Comparison of ENCODE assay signal across 25 cellular contexts in the genomic region with DNA sequence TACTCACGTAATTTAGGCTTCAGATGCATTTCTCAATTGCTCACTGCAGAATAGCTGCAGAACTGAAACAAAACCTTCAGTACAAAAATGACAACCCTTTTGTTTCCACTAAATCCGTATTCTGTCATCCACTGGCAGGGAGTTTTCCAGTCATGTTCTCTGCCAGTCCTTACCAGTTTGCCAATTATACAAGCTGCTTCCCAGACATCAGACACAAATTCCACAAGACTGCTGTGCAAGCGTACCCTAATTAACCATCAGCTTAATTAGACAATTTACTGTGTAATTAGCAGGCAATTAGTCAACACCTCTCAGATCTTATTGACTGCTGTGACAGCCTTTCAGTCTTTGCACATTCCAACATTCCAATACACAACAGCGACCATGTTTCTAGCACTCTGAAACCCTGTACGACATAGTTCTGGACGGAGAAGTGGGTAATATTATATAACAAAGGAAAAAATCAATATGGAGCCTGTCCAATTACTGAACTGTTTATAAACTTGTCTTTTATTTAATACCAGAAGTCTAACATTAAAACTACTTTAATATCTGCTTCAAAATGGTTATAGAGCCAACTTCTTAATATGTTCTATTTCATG.
A peak's percentile ranks its signal among the peaks of the same experiment; 100 is the strongest.
DNase-seq lines count a peak whose midpoint lies in the region; ATAC-seq and TF ChIP-seq lines count a peak whose summit lies in the region.
"Had no signal": no experiment of that assay in that cellular context is flagged by ENCODE, and none has a peak within 500 bp of the region (broad histone marks: within the 10 kb centered on the region; RNA-seq: fewer than 3 reads in every experiment).

No MANE protein-coding gene starts in this region.

- WGBS in mesendoderm (ENCODE audit: extremely low coverage, insufficient coverage, low lambda C conversion rate) = no CpG with 5 or more reads among the region's 6 CpGs

- intact Hi-C loops in left ventricle myocardium inferior (cut with micrococcal nuclease) (no loop called here), left ventricle myocardium superior (cut with micrococcal nuclease) (no loop called here), left colon (cut with DNase I, micrococcal nuclease) (no loop called here)

- H3K4me3 ChIP-seq in left ventricle myocardium inferior (peak overlapping the region; percentile 27), fibroblast of lung (replicated peaks in 1 of 4; ENCODE audit: control extremely low read depth in 1 of 4, insufficient read depth in 1 of 4, low read depth in 3 of 4, low read length in 4 of 4) (no peak overlapping the region), mesendoderm (ENCODE audit: low read length) (no peak overlapping the region)
- H3K4me3 ChIP-seq: gastroesophageal sphincter, left lung, Peyer's patch, psoas muscle, skin epidermis, vagina had no signal

- H2BK5ac ChIP-seq in mesendoderm (ENCODE audit: low read length) = no peak overlapping the region

- H2BK15ac ChIP-seq in mesendoderm (replicated peaks; ENCODE audit: low read depth) = no peak overlapping the region

- no peak overlapping the region for H2AK5ac ChIP-seq in mesendoderm (ENCODE audit: low read length)

- no peak overlapping the region for H4K5ac ChIP-seq in mesendoderm (ENCODE audit: low read length)

- no peaks in the 10 kb centered on the region for H3K79me2 ChIP-seq in fibroblast of lung (ENCODE audit: control insufficient read depth, insufficient read depth, low read length)
- no peaks in the 10 kb centered on the region for H3K79me2 ChIP-seq in mesendoderm (ENCODE audit: control insufficient read depth, insufficient read depth, low read length)

- H3K4me1 ChIP-seq in left ventricle myocardium inferior (peaks cover 6% of the 10 kb centered on the region), fibroblast of lung (ENCODE audit: control insufficient read depth, extremely low read depth, insufficient read depth, low read length) (peaks cover 3% of the 10 kb centered on the region), mesendoderm (ENCODE audit: control insufficient read depth, low read depth, low read length) (peaks cover 2% of the 10 kb centered on the region)
- H3K4me1 ChIP-seq: left lung, Peyer's patch, psoas muscle, vagina had no signal

- no peak overlapping the region for H3K56ac ChIP-seq in mesendoderm (ENCODE audit: low read length)

- no peak overlapping the region for H3K18ac ChIP-seq in mesendoderm (ENCODE audit: low read length)

- H3K9me3 ChIP-seq in left ventricle myocardium inferior (replicated peaks) = no peaks in the 10 kb centered on the region
- no peaks in the 10 kb centered on the region for H3K9me3 ChIP-seq in fibroblast of lung (ENCODE audit: control insufficient read depth, insufficient read depth, low read depth, low read length)
- H3K9me3 ChIP-seq: gastroesophageal sphincter, left lung, Peyer's patch, psoas muscle, vagina had no signal

- peak overlapping the region; percentile 51 for H2AFZ ChIP-seq in fibroblast of lung (ENCODE audit: low read length)

- H3K36me3 ChIP-seq in left ventricle myocardium inferior (no peaks in the 10 kb centered on the region), fibroblast of lung (ENCODE audit: control insufficient read depth, insufficient read depth, low read length) (no peaks in the 10 kb centered on the region), mesendoderm (ENCODE audit: control insufficient read depth, insufficient read depth, low read length) (no peaks in the 10 kb centered on the region)
- H3K36me3 ChIP-seq: gastroesophageal sphincter, left lung, Peyer's patch, vagina had no signal

- no peak overlapping the region for H3K27ac ChIP-seq in left ventricle myocardium inferior (replicated peaks)
- no peak overlapping the region for H3K27ac ChIP-seq in fibroblast of lung (ENCODE audit: insufficient read depth, low read length)
- H3K27ac ChIP-seq in mesendoderm (ENCODE audit: low read depth, low read length) = no peak overlapping the region
- H3K27ac ChIP-seq in substantia nigra (ENCODE audit: low read depth, low read length, poor library complexity, severe bottlenecking) = peak overlapping the region; percentile 71
- H3K27ac ChIP-seq: gastroesophageal sphincter, left lung, Peyer's patch, psoas muscle, skin epidermis, vagina had no signal

- DNase-seq in left ventricle myocardium inferior = no peak
- DNase-seq in left ventricle myocardium superior = no peak
- peak; percentile 0 to 4 for DNase-seq in fibroblast of lung (ENCODE audit: low read depth in 2 of 2)
- DNase-seq in mesendoderm = peak; percentile 32
- peak in 14 of 49 donors; percentile 1 to 33 (median 8) for DNase-seq in substantia nigra (lab: John Stamatoyannopoulos, UW)
- no peak for DNase-seq in activated effector memory CD4-positive, alpha-beta T cell treated with anti-CD3 and anti-CD28 coated beads, Interleukin-2, amount 50 U/mL, for 16 hours
- no peak for DNase-seq in left colon
- DNase-seq in dedifferentiated amniotic fluid mesenchymal stem cell (ENCODE audit: extremely low spot score) = no peak
- DNase-seq: activated CD4-positive, alpha-beta T cell treated with anti-CD3 and anti-CD28 coated beads for 36 hours; cortex of kidney; DMS79; GDM1; left lung; NCI-H1048; NCI-H1694; NCI-H446; NCI-H774; Peyer's patch; psoas muscle; SIG-M5 had no signal

- no peaks in the 10 kb centered on the region for H4K20me1 ChIP-seq in fibroblast of lung (ENCODE audit: control insufficient read depth, extremely low read depth, insufficient read depth, low read length)

- H2BK120ac ChIP-seq in mesendoderm (ENCODE audit: low read depth, low read length) = no peak overlapping the region

- no peak for TF ChIP-seq CTCF in left ventricle myocardium inferior (IDR thresholded peaks at IDR 0.05; ENCODE audit: borderline replicate concordance)
- TF ChIP-seq CTCF in fibroblast of lung (conservative IDR thresholded peaks at IDR 0.05 in 1 of 2, IDR thresholded peaks at IDR 0.05 in 1 of 2; ENCODE audit: low read depth in 1 of 2, low read length in 2 of 2) = no peak

- H3K4ac ChIP-seq in mesendoderm (ENCODE audit: low read depth, low read length) = no peak overlapping the region

- H3K9ac ChIP-seq in fibroblast of lung (ENCODE audit: insufficient read depth, low read length) (no peak overlapping the region), mesendoderm (ENCODE audit: low read length) (no peak overlapping the region)

- no peak overlapping the region for H4K8ac ChIP-seq in mesendoderm (ENCODE audit: low read depth, low read length)

- H3K4me2 ChIP-seq in fibroblast of lung (ENCODE audit: extremely low read depth, insufficient read depth, low read length) (peak overlapping the region; percentile 64), mesendoderm (ENCODE audit: low read length) (no peak overlapping the region)

- no peak for ATAC-seq in left ventricle myocardium superior
- no peak for ATAC-seq in left colon
- ATAC-seq: activated CD4-positive, alpha-beta T cell treated with anti-CD3 and anti-CD28 coated beads for 36 hours; activated naive CD4-positive, alpha-beta T cell treated with anti-CD3 and anti-CD28 coated beads, Interleukin-2, amount 50 U/mL, for 72 hours; activated T-helper 17 cell treated with anti-CD3 and anti-CD28 coated beads, Interleukin-2, amount 50 U/mL, for 72 hours; gastroesophageal sphincter; left lung; psoas muscle had no signal

- H3K27me3 ChIP-seq in left ventricle myocardium inferior (ENCODE audit: low read depth) (no peaks in the 10 kb centered on the region), fibroblast of lung (ENCODE audit: control insufficient read depth, insufficient read depth, low read length) (no peaks in the 10 kb centered on the region), mesendoderm (ENCODE audit: insufficient read depth, low read length, poor library complexity) (no peaks in the 10 kb centered on the region)
- H3K27me3 ChIP-seq: gastroesophageal sphincter, left lung, Peyer's patch, vagina had no signal

- no peaks in the 10 kb centered on the region for H3K79me1 ChIP-seq in mesendoderm (ENCODE audit: low read length)

- no peak overlapping the region for H3K23ac ChIP-seq in mesendoderm (ENCODE audit: low read length)

Comparison
In these comparisons a context has a peak if more than half of its experiments do, and no peak if none do; other contexts are left out.
1. DNase-seq: peak in fibroblast of lung (2 of 2) and mesendoderm (single experiment); none in left ventricle myocardium inferior (single experiment), left ventricle myocardium superior (single experiment), activated effector memory CD4-positive, alpha-beta T cell treated with anti-CD3 and anti-CD28 coated beads, Interleukin-2, amount 50 U/mL, for 16 hours (single experiment), left colon (0 of 2) and dedifferentiated amniotic fluid mesenchymal stem cell (single experiment).